ENCODE assay signal across 1 cellular context in the genomic region with DNA sequence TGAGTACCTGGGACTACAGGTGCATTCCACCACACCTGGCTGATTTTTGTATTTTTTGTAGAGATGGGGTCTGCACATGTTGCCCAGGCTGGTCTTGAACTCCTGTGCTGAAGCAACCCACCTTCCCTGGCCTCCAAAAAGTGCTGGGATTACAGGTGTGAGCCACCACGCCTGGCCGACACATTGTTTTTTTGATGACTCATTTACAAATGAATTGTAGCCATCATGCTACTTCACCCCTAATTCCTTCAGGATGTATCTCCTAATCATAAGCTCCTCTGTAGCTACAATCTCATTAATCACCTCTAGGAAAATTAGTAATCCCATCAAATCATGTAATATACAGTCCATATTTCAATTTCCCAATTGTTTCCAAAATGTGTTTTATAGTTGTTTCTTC.
A peak's percentile ranks its signal among the peaks of the same experiment; 100 is the strongest.
TF ChIP-seq lines count a peak whose summit lies in the region.

No MANE protein-coding gene starts in this region.

TF ChIP-seq in K562, 482 proteins besides CTCF, POLR2A, EP300 and RAD21:
- TF ChIP-seq NFE2 (IDR thresholded peaks at IDR 0.05; ENCODE audit: low read depth), result 0 out of 2 replicates have a peak, but pooled peaks have one; percentile 28
- TF ChIP-seq MAFG (tag; conservative IDR thresholded peaks at IDR 0.05), result peak; percentile 36; the same call in 1 of the 2 replicates
- no peak for TF ChIP-seq ZFX (CRISPR knock-in tag; IDR thresholded peaks at IDR 0.05)
- TF ChIP-seq ZNF316 (IDR thresholded peaks at IDR 0.05), result peak; percentile 67
- TF ChIP-seq TAF9B (IDR thresholded peaks at IDR 0.05; ENCODE audit: partially characterized antibody), result no peak
- no peak for TF ChIP-seq NR3C1 (CRISPR knock-in tag; IDR thresholded peaks at IDR 0.05)
- TF ChIP-seq, protein P1, sequence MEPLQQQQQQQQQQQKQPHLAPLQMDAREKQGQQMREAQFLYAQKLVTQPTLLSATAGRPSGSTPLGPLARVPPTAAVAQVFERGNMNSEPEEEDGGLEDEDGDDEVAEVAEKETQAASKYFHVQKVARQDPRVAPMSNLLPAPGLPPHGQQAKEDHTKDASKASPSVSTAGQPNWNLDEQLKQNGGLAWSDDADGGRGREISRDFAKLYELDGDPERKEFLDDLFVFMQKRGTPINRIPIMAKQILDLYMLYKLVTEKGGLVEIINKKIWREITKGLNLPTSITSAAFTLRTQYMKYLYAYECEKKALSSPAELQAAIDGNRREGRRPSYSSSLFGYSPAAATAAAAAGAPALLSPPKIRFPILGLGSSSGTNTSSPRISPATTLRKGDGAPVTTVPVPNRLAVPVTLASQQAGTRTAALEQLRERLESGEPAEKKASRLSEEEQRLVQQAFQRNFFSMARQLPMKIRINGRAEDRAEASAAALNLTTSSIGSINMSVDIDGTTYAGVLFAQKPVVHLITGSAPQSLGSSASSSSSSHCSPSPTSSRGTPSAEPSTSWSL (CRISPR knock-in tag; IDR thresholded peaks at IDR 0.05; ENCODE audit: borderline replicate concordance), result no peak
- TF ChIP-seq POLR2B (IDR thresholded peaks at IDR 0.05; ENCODE audit: low read depth, partially characterized antibody), result no peak
- TF ChIP-seq, protein P2, sequence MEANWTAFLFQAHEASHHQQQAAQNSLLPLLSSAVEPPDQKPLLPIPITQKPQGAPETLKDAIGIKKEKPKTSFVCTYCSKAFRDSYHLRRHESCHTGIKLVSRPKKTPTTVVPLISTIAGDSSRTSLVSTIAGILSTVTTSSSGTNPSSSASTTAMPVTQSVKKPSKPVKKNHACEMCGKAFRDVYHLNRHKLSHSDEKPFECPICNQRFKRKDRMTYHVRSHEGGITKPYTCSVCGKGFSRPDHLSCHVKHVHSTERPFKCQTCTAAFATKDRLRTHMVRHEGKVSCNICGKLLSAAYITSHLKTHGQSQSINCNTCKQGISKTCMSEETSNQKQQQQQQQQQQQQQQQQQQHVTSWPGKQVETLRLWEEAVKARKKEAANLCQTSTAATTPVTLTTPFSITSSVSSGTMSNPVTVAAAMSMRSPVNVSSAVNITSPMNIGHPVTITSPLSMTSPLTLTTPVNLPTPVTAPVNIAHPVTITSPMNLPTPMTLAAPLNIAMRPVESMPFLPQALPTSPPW (CRISPR knock-in tag; IDR thresholded peaks at IDR 0.05), result no peak
- peak; percentile 56 for TF ChIP-seq C11orf30 (IDR thresholded peaks at IDR 0.05; ENCODE audit: low read depth)
- TF ChIP-seq NR1H2 (CRISPR knock-in tag; IDR thresholded peaks at IDR 0.05), result no peak
- TF ChIP-seq, protein P3, sequence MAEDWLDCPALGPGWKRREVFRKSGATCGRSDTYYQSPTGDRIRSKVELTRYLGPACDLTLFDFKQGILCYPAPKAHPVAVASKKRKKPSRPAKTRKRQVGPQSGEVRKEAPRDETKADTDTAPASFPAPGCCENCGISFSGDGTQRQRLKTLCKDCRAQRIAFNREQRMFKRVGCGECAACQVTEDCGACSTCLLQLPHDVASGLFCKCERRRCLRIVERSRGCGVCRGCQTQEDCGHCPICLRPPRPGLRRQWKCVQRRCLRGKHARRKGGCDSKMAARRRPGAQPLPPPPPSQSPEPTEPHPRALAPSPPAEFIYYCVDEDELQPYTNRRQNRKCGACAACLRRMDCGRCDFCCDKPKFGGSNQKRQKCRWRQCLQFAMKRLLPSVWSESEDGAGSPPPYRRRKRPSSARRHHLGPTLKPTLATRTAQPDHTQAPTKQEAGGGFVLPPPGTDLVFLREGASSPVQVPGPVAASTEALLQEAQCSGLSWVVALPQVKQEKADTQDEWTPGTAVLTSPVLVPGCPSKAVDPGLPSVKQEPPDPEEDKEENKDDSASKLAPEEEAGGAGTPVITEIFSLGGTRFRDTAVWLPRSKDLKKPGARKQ (CRISPR knock-in tag; IDR thresholded peaks at IDR 0.05), result no peak
- TF ChIP-seq WHSC1 (IDR thresholded peaks at IDR 0.05; ENCODE audit: low read length), result no peak
- no peak for TF ChIP-seq ZNF695 (CRISPR knock-in tag; IDR thresholded peaks at IDR 0.05)
- no peak for TF ChIP-seq RCOR1 (IDR thresholded peaks at IDR 0.05; ENCODE audit: borderline replicate concordance in 1 of 2, low read depth in 2 of 2, low read length in 2 of 2)
- TF ChIP-seq ETS2 (tag; IDR thresholded peaks at IDR 0.05; ENCODE audit: borderline replicate concordance, poor library complexity, severe bottlenecking), result no peak
- TF ChIP-seq ZFP36 (IDR thresholded peaks at IDR 0.05; ENCODE audit: low read depth, low read length, partially characterized antibody), result no peak
- no peak for TF ChIP-seq PTRF (tag; IDR thresholded peaks at IDR 0.05)
- no peak for TF ChIP-seq SAFB (IDR thresholded peaks at IDR 0.05; ENCODE audit: borderline replicate concordance, low read depth, low read length)
- no peak for TF ChIP-seq MTA2 (IDR thresholded peaks at IDR 0.05; ENCODE audit: low read depth)
- TF ChIP-seq KLF6 (CRISPR knock-in tag; IDR thresholded peaks at IDR 0.05; ENCODE audit: borderline replicate concordance), result no peak
- no peak for TF ChIP-seq ZNF507 (tag; conservative IDR thresholded peaks at IDR 0.05)
